In genomic region chr10:73398024-73398423, GRCh38 we compare ENCODE assay signal across 2 cellular contexts.
TF ChIP-seq lines count a peak whose summit lies in the region.

No MANE protein-coding gene starts in this region.

TF ChIP-seq in SK-N-SH, 30 proteins besides CTCF, POLR2A, EP300 and RAD21:
- TF ChIP-seq REST (IDR thresholded peaks at IDR 0.05; ENCODE audit: low read depth, low read length) (no peak), SMC3 (IDR thresholded peaks at IDR 0.05; ENCODE audit: low read depth, low read length) (no peak), IRF3 (IDR thresholded peaks at IDR 0.05; ENCODE audit: low read depth, low read length) (no peak), USF2 (IDR thresholded peaks at IDR 0.05; ENCODE audit: borderline replicate concordance, low read depth, low read length) (no peak), RCOR1 (IDR thresholded peaks at IDR 0.05; ENCODE audit: low read length) (no peak), PBX3 (IDR thresholded peaks at IDR 0.05) (no peak), GABPA (IDR thresholded peaks at IDR 0.05; ENCODE audit: low read depth) (no peak), JUND (IDR thresholded peaks at IDR 0.05) (no peak), TEAD4 (IDR thresholded peaks at IDR 0.05; ENCODE audit: borderline replicate concordance, insufficient read depth) (no peak), FOXJ3 (CRISPR knock-in tag; IDR thresholded peaks at IDR 0.05) (no peak), TCF12 (IDR thresholded peaks at IDR 0.05) (no peak), RXRA (IDR thresholded peaks at IDR 0.05; ENCODE audit: borderline replicate concordance, low read depth) (no peak), NRF1 (IDR thresholded peaks at IDR 0.05; ENCODE audit: low read depth, low read length) (no peak)

TF ChIP-seq in SK-N-SH treated with all-trans-retinoic acid at 6 μM for 48 hours, 23 proteins besides CTCF, POLR2A, EP300 and RAD21 (continued from another document):
- TF ChIP-seq TSHZ2 (CRISPR knock-in tag; IDR thresholded peaks at IDR 0.05) (no peak), GLIS3 (CRISPR knock-in tag; IDR thresholded peaks at IDR 0.05) (no peak), POU6F1 (CRISPR knock-in tag; IDR thresholded peaks at IDR 0.05; ENCODE audit: borderline replicate concordance, low read depth) (no peak)
